Comparison of ENCODE assay signal across 15 cellular contexts in genomic region chr17:41986634-41987033, GRCh38. TPM values are rescaled to one million over a fixed set of nuclear protein-coding genes. Genes with fewer than 3 reads are reported as not detected.
"Had no signal": no experiment of that assay in that cellular context is flagged by ENCODE, and none has a peak within 500 bp of the region (broad histone marks: within the 10 kb centered on the region; RNA-seq: fewer than 3 reads in every experiment).

No MANE protein-coding gene starts in this region.

- H3K9me3 Mint-ChIP-seq: activated B cell treated with CpG ODN at 0.5 μM for 24 hours; activated CD4-positive, alpha-beta T cell treated with anti-CD3 and anti-CD28 coated beads, Interleukin-2, amount 10 ng/mL, durations not matched to agents 24 days and 14 days; endodermal cell; nephron progenitor cell; type B pancreatic cell had no signal

- H3K9me3 ChIP-seq: gastroesophageal sphincter, psoas muscle, right lobe of liver, SJSA1 had no signal

- H3K27ac Mint-ChIP-seq: endodermal cell, type B pancreatic cell had no signal

- DNase-seq: activated B cell treated with CpG ODN at 0.5 μM for 24 hours; activated CD4-positive, alpha-beta T cell treated with anti-CD3 and anti-CD28 coated beads, Interleukin-2, amount 10 ng/mL, durations not matched to agents 24 days and 14 days; activated gamma-delta T cell treated with Interleukin-2 at 50 U/mL for 16 hours; activated T-cell treated with anti-CD3 and anti-CD28 coated beads, Interleukin-2, amount 50 U/mL, for 1 hour; endodermal cell; erythroblast; left ventricle myocardium superior; mesenchymal stem cell; nephron progenitor cell; psoas muscle; right lobe of liver; SW 1271 had no signal

- H3K4me3 ChIP-seq: gastroesophageal sphincter, psoas muscle, right lobe of liver, SJSA1 had no signal

- H3K27me3 ChIP-seq: gastroesophageal sphincter, right lobe of liver, SJSA1 had no signal

- ATAC-seq: gastroesophageal sphincter, left ventricle myocardium superior, psoas muscle, right lobe of liver had no signal

- H3K27ac ChIP-seq: gastroesophageal sphincter, psoas muscle, right lobe of liver, SJSA1 had no signal

- H3K4me1 ChIP-seq: gastroesophageal sphincter, SJSA1 had no signal

RNA-seq across cellular contexts. Expression of gene ODAD4, which starts 56.2 kb away (rescaled TPM):
- total RNA-seq: SJSA1 had no signal
